17 cellular contexts compared by ENCODE assay signal in genomic region chr9:36138496-36138895, GRCh38. TPM values are rescaled to one million over a fixed set of nuclear protein-coding genes. Genes with fewer than 3 reads are reported as not detected.
DNase-seq lines count a peak whose midpoint lies in the region; ATAC-seq and TF ChIP-seq lines count a peak whose summit lies in the region.
"Had no signal": no experiment of that assay in that cellular context is flagged by ENCODE, and none has a peak within 500 bp of the region (broad histone marks: within the 10 kb centered on the region; RNA-seq: fewer than 3 reads in every experiment).

No MANE protein-coding gene starts in this region.

- H3K4me3 Mint-ChIP-seq in activated naive CD4-positive, alpha-beta T cell treated with anti-CD3 and anti-CD28 coated beads, Interleukin-2, amount 10 ng/mL, durations not matched to agents 7 days and 5 days = peak overlapping the region; percentile 89
- peak overlapping the region in 4 of 5 experiments; percentile 53 to 97 (median 78) for H3K4me3 Mint-ChIP-seq in brain
- H3K4me3 Mint-ChIP-seq in naive B cell = peak overlapping the region in 7 of 8 donors; percentile 20 to 96 (median 60)

- TF ChIP-seq CTCF in brain (conservative IDR thresholded peaks at IDR 0.05) = no peak
- TF ChIP-seq CTCF in GM10248 (IDR thresholded peaks at IDR 0.05; ENCODE audit: control extremely low read depth, extremely low read depth, low read depth, missing control alignments) = no peak

- peak overlapping the region; percentile 47 for H3K27ac Mint-ChIP-seq in activated naive CD4-positive, alpha-beta T cell treated with anti-CD3 and anti-CD28 coated beads, Interleukin-2, amount 10 ng/mL, durations not matched to agents 7 days and 5 days
- peak overlapping the region in 1 of 5 experiments; percentile 2 for H3K27ac Mint-ChIP-seq in brain
- H3K27ac Mint-ChIP-seq in naive B cell = peak overlapping the region in 4 of 6 donors; percentile 81 to 97 (median 84)
- H3K27ac Mint-ChIP-seq: progenitor cell of endocrine pancreas had no signal

- POLR2A ChIA-PET in GM10248 (lab: Yijun Ruan, JAX) = no interaction called here

- DNase-seq in activated naive CD4-positive, alpha-beta T cell treated with anti-CD3 and anti-CD28 coated beads, Interleukin-2, amount 10 ng/mL, durations not matched to agents 7 days and 5 days = no peak
- no peak for DNase-seq in activated naive CD4-positive, alpha-beta T cell (lab: John Stamatoyannopoulos, UW)
- no peak for DNase-seq in naive B cell
- no peak for DNase-seq in HCEC 1CT
- no peak for DNase-seq in EL
- DNase-seq in GM10248 (ENCODE audit: extremely low spot score) = no peak
- DNase-seq: activated gamma-delta T cell treated with Interleukin-2 at 50 U/mL for 16 hours; Calu3; mucosa of descending colon; NCI-H2081 treated with DMSO at 0.1 percent for 48 hours; NCI-H526 treated with DMSO at 0.1 percent for 48 hours; stimulated activated CD4-positive, alpha-beta T cell treated with anti-CD3 and anti-CD28 coated beads, Interleukin-12 subunit alpha, Interleukin-12 subunit beta, amount 100 ng/mL, for 4 hours; stomach had no signal

- H3K4me1 Mint-ChIP-seq in activated naive CD4-positive, alpha-beta T cell treated with anti-CD3 and anti-CD28 coated beads, Interleukin-2, amount 10 ng/mL, durations not matched to agents 7 days and 5 days = peaks cover 73% of the 10 kb centered on the region
- H3K4me1 Mint-ChIP-seq in brain = peaks cover 63% of the 10 kb centered on the region
- peaks cover 52 to 73% (median 71%) of the 10 kb centered on the region in 3 donors for H3K4me1 Mint-ChIP-seq in naive B cell

- H3K9me3 Mint-ChIP-seq in activated naive CD4-positive, alpha-beta T cell treated with anti-CD3 and anti-CD28 coated beads, Interleukin-2, amount 10 ng/mL, durations not matched to agents 7 days and 5 days = no peaks in the 10 kb centered on the region
- H3K9me3 Mint-ChIP-seq in brain (peaks cover 0 to 5% (median 0%) of the 10 kb centered on the region in 5 experiments), naive B cell (no peaks in the 10 kb centered on the region)

- H3K36me3 Mint-ChIP-seq in activated naive CD4-positive, alpha-beta T cell treated with anti-CD3 and anti-CD28 coated beads, Interleukin-2, amount 10 ng/mL, durations not matched to agents 7 days and 5 days = peaks cover 41% of the 10 kb centered on the region
- H3K36me3 Mint-ChIP-seq in brain = no peaks in the 10 kb centered on the region
- H3K36me3 Mint-ChIP-seq in naive B cell = no peaks in the 10 kb centered on the region

- peaks cover 53% of the 10 kb centered on the region for H3K27me3 Mint-ChIP-seq in activated naive CD4-positive, alpha-beta T cell treated with anti-CD3 and anti-CD28 coated beads, Interleukin-2, amount 10 ng/mL, durations not matched to agents 7 days and 5 days
- H3K27me3 Mint-ChIP-seq in brain = peaks cover 39% of the 10 kb centered on the region
- H3K27me3 Mint-ChIP-seq in naive B cell = peaks cover 0 to 3% (median 0%) of the 10 kb centered on the region in 3 donors

- CTCF ChIA-PET in activated naive CD4-positive, alpha-beta T cell treated with anti-CD3 and anti-CD28 coated beads, Interleukin-2, amount 10 ng/mL, durations not matched to agents 7 days and 5 days (lab: Charles Lee) = interaction anchor here (1.7 kb wide), 1 partner anchor 12 kb away, joined by 5 read pairs; no protein-coding TSS in a partner anchor
- CTCF ChIA-PET in GM10248 (lab: Yijun Ruan, JAX) = no interaction called here

- no peak for ATAC-seq in naive B cell (ENCODE audit: low read depth in 2 of 2)
- no peak for ATAC-seq in HG03095 (IDR thresholded peaks at IDR 0.05; ENCODE audit: unreplicated experiment)
- ATAC-seq: HepG2, mucosa of descending colon had no signal

RNA-seq across cellular contexts. Expression of gene GLIPR2, which starts 2.0 kb away (rescaled TPM):
- polyA plus RNA-seq in brain (ENCODE audit: insufficient read depth, low read depth, low replicate concordance) (16.2 TPM), naive B cell (ENCODE audit: low read depth in 6 of 6) (10 to 100 TPM; 32.7 to 49.7 (median 48.2) TPM)

RNA-seq across cellular contexts. Expression of gene CCIN, which starts 30.7 kb away (rescaled TPM):
- polyA plus RNA-seq in brain (ENCODE audit: insufficient read depth, low read depth, low replicate concordance) (not detected), naive B cell (ENCODE audit: low read depth in 6 of 6) (under 1 TPM in 1 of 6 donors, not detected in 5; 0.17 TPM)
- polyA plus RNA-seq: HepG2 had no signal

RNA-seq across cellular contexts. Expression of gene CLTA, which starts 52.2 kb away (rescaled TPM):
- 447 TPM for polyA plus RNA-seq in brain (ENCODE audit: insufficient read depth, low read depth, low replicate concordance)
- polyA plus RNA-seq in naive B cell (ENCODE audit: low read depth in 6 of 6) = 10 to 100 TPM; 55.3 to 98.1 (median 86.9) TPM
